ENCODE assay signal across 11 cellular contexts in genomic region chr14:101844219-101844618, GRCh38.
DNase-seq lines count a peak whose midpoint lies in the region; ATAC-seq and TF ChIP-seq lines count a peak whose summit lies in the region.
"Had no signal": no experiment of that assay in that cellular context is flagged by ENCODE, and none has a peak within 500 bp of the region (broad histone marks: within the 10 kb centered on the region; RNA-seq: fewer than 3 reads in every experiment).

No MANE protein-coding gene starts in this region.

- POLR2A ChIA-PET in MCF 10A (lab: Yijun Ruan, JAX) = no interaction called here

- intact Hi-C loops in MCF 10A (cut with micrococcal nuclease) = no loop called here
- intact Hi-C loops in breast epithelium (cut with DNase I; ENCODE audit: low total_unique reads) = no loop called here
- intact Hi-C loops in Right ventricle myocardium superior (cut with DNase I) = no loop called here
- intact Hi-C loops in aorta (cut with DNase I) = no loop called here

- H3K27me3 ChIP-seq in breast epithelium (no peaks in the 10 kb centered on the region), aorta (ENCODE audit: control insufficient read depth in 1 of 2, insufficient read depth in 2 of 2, low read length in 1 of 2) (no peaks in the 10 kb centered on the region)
- H3K27me3 ChIP-seq: upper lobe of right lung had no signal

- peak overlapping the region; percentile 75 for H3K27ac Mint-ChIP-seq in MCF 10A (ENCODE audit: low read depth, unreplicated experiment)
- peak overlapping the region; percentile 43 to 95 (median 68) for H3K27ac Mint-ChIP-seq in IgD-negative memory B cell
- H3K27ac Mint-ChIP-seq in stimulated activated naive B cell treated with anti-CD40 and anti-IgM and Interleukin-4, amounts not matched to agents 10 μg/mL and 1 μg/mL and 100 μg/mL, for 72 hours = peak overlapping the region; percentile 75

- CTCF ChIA-PET in MCF 10A (lab: Yijun Ruan, JAX) = interaction anchor here (0.6 to 1.4 kb wide), 2 partner anchors 28 to 279 kb away, joined by 4 read pairs; no protein-coding TSS in a partner anchor

- H3K4me1 Mint-ChIP-seq in MCF 10A (ENCODE audit: insufficient read depth, unreplicated experiment) (peaks cover 5% of the 10 kb centered on the region), IgD-negative memory B cell (peaks cover 43 to 66% (median 56%) of the 10 kb centered on the region in 3 donors)
- peaks cover 54 to 82% of the 10 kb centered on the region in 2 donors for H3K4me1 Mint-ChIP-seq in stimulated activated naive B cell treated with anti-CD40 and anti-IgM and Interleukin-4, amounts not matched to agents 10 μg/mL and 1 μg/mL and 100 μg/mL, for 72 hours

- H3K9me3 ChIP-seq in breast epithelium (no peaks in the 10 kb centered on the region), aorta (ENCODE audit: control insufficient read depth, low read length) (no peaks in the 10 kb centered on the region)
- H3K9me3 ChIP-seq: upper lobe of right lung had no signal

- H3K36me3 ChIP-seq in breast epithelium (no peaks in the 10 kb centered on the region), aorta (ENCODE audit: control insufficient read depth in 1 of 2, insufficient read depth in 2 of 2, low read length in 1 of 2) (no peaks in the 10 kb centered on the region)

- no peak for DNase-seq in MCF 10A (ENCODE audit: unreplicated experiment)
- DNase-seq in breast epithelium (ENCODE audit: low spot score in 2 of 2) = no peak
- DNase-seq in Right ventricle myocardium superior = peak; percentile 70
- no peak for DNase-seq in stimulated activated naive B cell treated with anti-CD40 and anti-IgM and Interleukin-4, amounts not matched to agents 10 μg/mL and 1 μg/mL and 100 μg/mL, for 72 hours
- no peak for DNase-seq in aorta
- DNase-seq in 8988T = no peak
- DNase-seq in NCI-H510A treated with DMSO at 0.1 percent for 48 hours (lab: John Stamatoyannopoulos, UW) = no peak
- DNase-seq: small intestine, upper lobe of right lung had no signal

- H3K36me3 Mint-ChIP-seq in MCF 10A (ENCODE audit: insufficient read depth, unreplicated experiment) = peaks cover 24% of the 10 kb centered on the region
- H3K36me3 Mint-ChIP-seq in IgD-negative memory B cell = peaks cover 6% of the 10 kb centered on the region
- peaks cover 15 to 27% of the 10 kb centered on the region in 2 donors for H3K36me3 Mint-ChIP-seq in stimulated activated naive B cell treated with anti-CD40 and anti-IgM and Interleukin-4, amounts not matched to agents 10 μg/mL and 1 μg/mL and 100 μg/mL, for 72 hours

- H3K27me3 Mint-ChIP-seq in MCF 10A (ENCODE audit: insufficient read depth, unreplicated experiment) (no peaks in the 10 kb centered on the region), IgD-negative memory B cell (no peaks in the 10 kb centered on the region)
- no peaks in the 10 kb centered on the region for H3K27me3 Mint-ChIP-seq in stimulated activated naive B cell treated with anti-CD40 and anti-IgM and Interleukin-4, amounts not matched to agents 10 μg/mL and 1 μg/mL and 100 μg/mL, for 72 hours

- H3K4me3 ChIP-seq in breast epithelium (no peak overlapping the region), aorta (ENCODE audit: low read length in 2 of 2) (no peak overlapping the region)
- H3K4me3 ChIP-seq: upper lobe of right lung had no signal

- TF ChIP-seq CTCF in MCF 10A (IDR thresholded peaks at IDR 0.05; ENCODE audit: unreplicated experiment) (no peak), breast epithelium (IDR thresholded peaks at IDR 0.05) (no peak)

- BruUV-seq in MCF 10A (replicated peaks; lab: Mats Ljungman, UMichigan) = no TSS peak

- peak overlapping the region in 1 of 2 donors; percentile 29 for H3K27ac ChIP-seq in breast epithelium
- H3K27ac ChIP-seq in aorta (ENCODE audit: low read depth in 1 of 2, low read length in 2 of 2) = no peak overlapping the region
- H3K27ac ChIP-seq: upper lobe of right lung had no signal

- H3K4me1 ChIP-seq in breast epithelium (no peaks in the 10 kb centered on the region), aorta (ENCODE audit: control insufficient read depth in 1 of 2, insufficient read depth in 2 of 2, low read length in 2 of 2) (no peaks in the 10 kb centered on the region)

- ATAC-seq in Right ventricle myocardium superior (ENCODE audit: poor library complexity) = peak; percentile 63
- ATAC-seq in stimulated activated naive B cell treated with anti-CD40 and anti-IgM and Interleukin-4, amounts not matched to agents 10 μg/mL and 1 μg/mL and 100 μg/mL, for 72 hours (replicated peaks) = peak in 1 of 2 donors; percentile 17
- ATAC-seq in aorta (ENCODE audit: low FRiP score) = no peak

- TF ChIP-seq POLR2A in breast epithelium (IDR thresholded peaks at IDR 0.05) = no peak

- H3K4me3 Mint-ChIP-seq in MCF 10A (ENCODE audit: unreplicated experiment) (no peak overlapping the region), IgD-negative memory B cell (peak overlapping the region; percentile 19 to 81 (median 66))
- H3K4me3 Mint-ChIP-seq in stimulated activated naive B cell treated with anti-CD40 and anti-IgM and Interleukin-4, amounts not matched to agents 10 μg/mL and 1 μg/mL and 100 μg/mL, for 72 hours = peak overlapping the region; percentile 18 to 26

- H3K9me3 Mint-ChIP-seq in MCF 10A (ENCODE audit: unreplicated experiment) (no peaks in the 10 kb centered on the region), IgD-negative memory B cell (no peaks in the 10 kb centered on the region)
- H3K9me3 Mint-ChIP-seq in stimulated activated naive B cell treated with anti-CD40 and anti-IgM and Interleukin-4, amounts not matched to agents 10 μg/mL and 1 μg/mL and 100 μg/mL, for 72 hours = no peaks in the 10 kb centered on the region
- H3K9me3 Mint-ChIP-seq: activated T-cell treated with anti-CD3 and anti-CD28 coated beads, Interleukin-2, amount 50 U/mL, for 4 hours had no signal

- 86 to 89% methylated on average over 19 of the region's 19 CpGs for WGBS in aorta, 2 donors
